1 cellular context compared by ENCODE assay signal in genomic region chr19:39098365-39099269, GRCh38.
TF ChIP-seq lines count a peak whose summit lies in the region.

No MANE protein-coding gene starts in this region.

TF ChIP-seq in endothelial cell of umbilical vein, 7 proteins besides CTCF, POLR2A, EP300 and RAD21:
- TF ChIP-seq EZH2 (IDR thresholded peaks at IDR 0.05; ENCODE audit: borderline replicate concordance, low read depth, low read length, severe bottlenecking) (peak; percentile 55), MYC (IDR thresholded peaks at IDR 0.05; ENCODE audit: low read depth, low read length) (no peak)
TF ChIP-seq in endothelial cell of umbilical vein: peak in this region for 1.
